ENCODE assay signal across 9 cellular contexts in the genomic region with DNA sequence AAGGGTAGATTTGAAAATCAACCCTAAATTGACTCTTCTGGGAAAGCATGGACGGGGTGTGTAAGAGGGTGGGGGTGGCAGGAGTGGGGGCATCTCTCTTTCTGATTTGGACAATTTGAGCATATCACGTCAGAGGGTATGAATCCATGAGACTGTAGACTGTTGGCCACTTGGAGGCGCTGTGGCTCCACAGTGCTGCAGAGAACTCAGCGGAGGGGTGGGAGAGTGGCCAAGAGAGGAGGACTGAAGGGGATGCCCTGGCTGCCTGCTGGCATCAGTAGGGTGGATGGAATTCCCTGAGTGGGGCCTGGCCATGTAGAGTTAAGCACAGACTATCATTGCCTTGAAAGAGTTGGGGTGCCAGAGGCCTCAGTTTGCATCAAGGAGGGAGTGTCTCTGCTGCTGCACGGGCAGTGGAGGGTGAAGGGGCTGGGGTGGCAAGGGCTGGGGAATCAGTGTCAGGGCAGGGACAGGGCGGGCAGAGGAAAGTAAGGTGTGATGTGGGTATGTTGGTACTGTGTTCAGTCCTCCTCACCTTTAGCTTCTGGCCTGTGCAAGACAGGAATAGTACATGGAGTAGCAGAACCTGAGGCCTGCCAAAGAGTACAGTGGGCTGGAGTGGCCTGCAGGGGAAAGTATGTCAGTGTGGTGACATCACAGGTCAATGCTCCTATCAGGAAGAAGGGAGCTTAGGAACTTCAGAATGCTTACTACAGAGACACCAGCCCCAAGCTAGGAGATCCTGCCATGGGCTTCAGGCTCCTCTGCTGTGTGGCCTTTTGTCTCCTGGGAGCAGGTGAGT.
DNase-seq lines count a peak whose midpoint lies in the region; ATAC-seq, FAIRE-seq and TF ChIP-seq lines count a peak whose summit lies in the region.
"Had no signal": no experiment of that assay in that cellular context is flagged by ENCODE, and none has a peak within 500 bp of the region (broad histone marks: within the 10 kb centered on the region; RNA-seq: fewer than 3 reads in every experiment).

No MANE protein-coding gene starts in this region.

- dilution Hi-C loops in keratinocyte (cut with MboI; ENCODE audit: extremely low pct_ligation_motif_present, low sequenced_read_pairs), result no loop called here

- no peak for FAIRE-seq in keratinocyte (lab: Jason Lieb, UNC)

- peak overlapping the region; percentile 62 for H3K4me3 Mint-ChIP-seq in activated T-cell treated with anti-CD3 and anti-CD28 coated beads, Interleukin-2, amount 50 U/mL, for 24 hours

- H3F3A ChIP-seq in Loucy (ENCODE audit: low read depth), result no peaks in the 10 kb centered on the region

- H3K9me1 ChIP-seq in keratinocyte (ENCODE audit: control insufficient read depth, extremely low read depth, insufficient read depth, low read length), result no peaks in the 10 kb centered on the region

- H3K4me1 Mint-ChIP-seq in activated T-cell treated with anti-CD3 and anti-CD28 coated beads, Interleukin-2, amount 50 U/mL, for 24 hours (ENCODE audit: low read depth), result no peaks in the 10 kb centered on the region

- H3K36me3 Mint-ChIP-seq in activated T-cell treated with anti-CD3 and anti-CD28 coated beads, Interleukin-2, amount 50 U/mL, for 24 hours (ENCODE audit: low read depth), result no peaks in the 10 kb centered on the region

- H3K4me3 ChIP-seq in Loucy (ENCODE audit: low read length, poor library complexity, severe bottlenecking), result no peak overlapping the region
- H3K4me3 ChIP-seq in keratinocyte (ENCODE audit: control insufficient read depth in 2 of 3, extremely low read depth in 1 of 3, insufficient read depth in 2 of 3, low read depth in 1 of 3, low read length in 3 of 3), result no peak overlapping the region
- H3K4me3 ChIP-seq: upper lobe of left lung had no signal

- H3K36me3 ChIP-seq in Loucy (ENCODE audit: insufficient read depth, low read length), result no peaks in the 10 kb centered on the region
- H3K36me3 ChIP-seq in keratinocyte (ENCODE audit: control insufficient read depth in 2 of 2, extremely low read depth in 1 of 2, insufficient read depth in 2 of 2, low read length in 2 of 2), result no peaks in the 10 kb centered on the region
- H3K36me3 ChIP-seq: upper lobe of left lung had no signal

- H3K9me3 ChIP-seq in Loucy (ENCODE audit: insufficient read depth, low read depth, low read length), result no peaks in the 10 kb centered on the region
- no peaks in the 10 kb centered on the region for H3K9me3 ChIP-seq in keratinocyte (ENCODE audit: control insufficient read depth, low read depth, low read length)
- H3K9me3 ChIP-seq: upper lobe of left lung had no signal

- ATAC-seq in GM21825 (IDR thresholded peaks at IDR 0.05; ENCODE audit: unreplicated experiment), result no peak
- no peak for ATAC-seq in GM18498 (IDR thresholded peaks at IDR 0.05; ENCODE audit: unreplicated experiment)
- no peak for ATAC-seq in HG03175 (IDR thresholded peaks at IDR 0.05; ENCODE audit: unreplicated experiment)

- H4K20me1 ChIP-seq in Loucy (ENCODE audit: insufficient read depth, low read length, poor library complexity, severe bottlenecking), result no peaks in the 10 kb centered on the region
- H4K20me1 ChIP-seq in keratinocyte (ENCODE audit: control insufficient read depth, extremely low read depth, insufficient read depth, low read length), result no peaks in the 10 kb centered on the region

- DNase-seq in EL (peak; percentile 47), keratinocyte (ENCODE audit: low read depth, low spot score) (no peak), NCI-H524 treated with DMSO at 0.1 percent for 48 hours (lab: John Stamatoyannopoulos, UW) (no peak)
- DNase-seq in activated T-cell treated with anti-CD3 and anti-CD28 coated beads, Interleukin-2, amount 50 U/mL, for 24 hours, result peak; percentile 55

- TF ChIP-seq CTCF in Loucy (conservative IDR thresholded peaks at IDR 0.05; ENCODE audit: low read length), result peak; percentile 96
- peak; percentile 58 to 71 (median 65) for TF ChIP-seq CTCF in keratinocyte (optimal IDR thresholded peaks at IDR 0.05 in 1 of 3, IDR thresholded peaks at IDR 0.05 in 1 of 3, conservative IDR thresholded peaks at IDR 0.05 in 1 of 3; ENCODE audit: extremely low read depth in 1 of 3, insufficient read depth in 2 of 3, low read length in 3 of 3)

- H3K27ac ChIP-seq in keratinocyte (ENCODE audit: control insufficient read depth, insufficient read depth, low read length), result no peak overlapping the region
- H3K27ac ChIP-seq: upper lobe of left lung had no signal

- H3K4me1 ChIP-seq in Loucy (ENCODE audit: insufficient read depth, low read length, poor library complexity, severe bottlenecking) (peaks cover 49% of the 10 kb centered on the region), keratinocyte (ENCODE audit: control insufficient read depth, extremely low read depth, insufficient read depth, low read length) (no peaks in the 10 kb centered on the region)
- H3K4me1 ChIP-seq: upper lobe of left lung had no signal

- no peaks in the 10 kb centered on the region for H3K79me2 ChIP-seq in Loucy (ENCODE audit: insufficient read depth, low read length)
- H3K79me2 ChIP-seq in keratinocyte (ENCODE audit: control insufficient read depth, insufficient read depth, low read length), result no peaks in the 10 kb centered on the region

- peak overlapping the region; percentile 9 for H3K4me2 ChIP-seq in Loucy (ENCODE audit: low read depth, low read length, poor library complexity, severe bottlenecking)
- no peak overlapping the region for H3K4me2 ChIP-seq in keratinocyte (ENCODE audit: control insufficient read depth, extremely low read depth, insufficient read depth, low read depth, low read length)

- no peaks in the 10 kb centered on the region for H3K9me3 Mint-ChIP-seq in activated T-cell treated with anti-CD3 and anti-CD28 coated beads, Interleukin-2, amount 50 U/mL, for 24 hours

- no peaks in the 10 kb centered on the region for H3K9me2 ChIP-seq in Loucy (replicated peaks; ENCODE audit: low read depth, low read length)

- peak overlapping the region; percentile 88 for H3K9ac ChIP-seq in Loucy (ENCODE audit: low read depth, low read length, poor library complexity, severe bottlenecking)
- H3K9ac ChIP-seq in keratinocyte (ENCODE audit: control insufficient read depth, extremely low read depth, insufficient read depth, low read length), result no peak overlapping the region

- no peak overlapping the region for H3K27ac Mint-ChIP-seq in activated T-cell treated with anti-CD3 and anti-CD28 coated beads, Interleukin-2, amount 50 U/mL, for 24 hours

- H2AFZ ChIP-seq in Loucy (ENCODE audit: low read length), result no peak overlapping the region
- no peak overlapping the region for H2AFZ ChIP-seq in keratinocyte (ENCODE audit: control insufficient read depth, low read length)

- no peaks in the 10 kb centered on the region for H3K27me3 Mint-ChIP-seq in activated T-cell treated with anti-CD3 and anti-CD28 coated beads, Interleukin-2, amount 50 U/mL, for 24 hours

- H3K27me3 ChIP-seq in Loucy (ENCODE audit: insufficient read depth, low read length, poor library complexity, severe bottlenecking), result no peaks in the 10 kb centered on the region
- H3K27me3 ChIP-seq in keratinocyte (ENCODE audit: control insufficient read depth, extremely low read depth, insufficient read depth, low read length), result no peaks in the 10 kb centered on the region
- H3K27me3 ChIP-seq: upper lobe of left lung had no signal

Comparison
In these comparisons a context has a peak if more than half of its experiments do, and no peak if none do; other contexts are left out.
1. DNase-seq: peak in EL (single experiment) and activated T-cell treated with anti-CD3 and anti-CD28 coated beads, Interleukin-2, amount 50 U/mL, for 24 hours (single experiment); none in keratinocyte (single experiment) and NCI-H524 treated with DMSO at 0.1 percent for 48 hours (single experiment).